Comparison of ENCODE assay signal across 8 cellular contexts in genomic region chr5:180802325-180803180, GRCh38. TPM values are rescaled to one million over a fixed set of nuclear protein-coding genes. Genes with fewer than 3 reads are reported as not detected.
A peak's percentile ranks its signal among the peaks of the same experiment; 100 is the strongest.
DNase-seq lines count a peak whose midpoint lies in the region; ATAC-seq and TF ChIP-seq lines count a peak whose summit lies in the region.

Gene MGAT1 (minus strand): TSS chr5:180802806. CDS start chr5:180792971, 9,835 bp downstream.

- 0 to 1% methylated on average over 6 to 33 of the region's 87 CpGs for WGBS in upper lobe of left lung, 2 donors

- H3K4me1 ChIP-seq in adipocyte (ENCODE audit: control insufficient read depth, insufficient read depth, low read length) (peaks cover 81% of the 10 kb centered on the region), upper lobe of left lung (peaks cover 87 to 92% (median 90%) of the 10 kb centered on the region in 4 donors)

- H3K36me3 ChIP-seq in adipocyte (ENCODE audit: control insufficient read depth, insufficient read depth, low read length, severe bottlenecking): peaks cover 7% of the 10 kb centered on the region
- peaks cover 0 to 7% (median 0%) of the 10 kb centered on the region in 4 donors for H3K36me3 ChIP-seq in upper lobe of left lung

- peak; percentile 43 to 95 (median 80) for TF ChIP-seq POLR2A in upper lobe of left lung (IDR thresholded peaks at IDR 0.05)

- peak in 1 of 4 donors; percentile 29 for TF ChIP-seq EP300 in upper lobe of left lung (IDR thresholded peaks at IDR 0.05)

- intact Hi-C loops in cardiac septum (cut with DNase I): loop anchor here (1.0 kb wide), 1 partner anchor 8 kb away; no protein-coding TSS in a partner anchor
- intact Hi-C loops in posterior vena cava (cut with DNase I): no loop called here

- TF ChIP-seq CTCF in upper lobe of left lung (IDR thresholded peaks at IDR 0.05): peak in 2 of 6 experiments; percentile 9 to 25

- H3K9ac ChIP-seq in adipocyte (ENCODE audit: low read length): peak within 1 kb of the TSS; percentile 100

- H3K27ac ChIP-seq in upper lobe of left lung: peak within 1 kb of the TSS; percentile 98 to 99 (median 99)

- ATAC-seq in GM21423 (IDR thresholded peaks at IDR 0.05; ENCODE audit: unreplicated experiment) (peak; percentile 39), upper lobe of left lung (ENCODE audit: low FRiP score in 2 of 2) (peak; percentile 78 to 95)

- peak; percentile 93 for DNase-seq in D341Med (ENCODE audit: low spot score)
- DNase-seq in HuH-7.5 (ENCODE audit: low spot score): peak; percentile 90
- peak; percentile 49 to 85 for DNase-seq in SW 1271 (lab: John Stamatoyannopoulos, UW)
- peak; percentile 97 for DNase-seq in adipocyte (ENCODE audit: low read depth)
- peak; percentile 95 for DNase-seq in cardiac septum (ENCODE audit: low spot score)
- peak; percentile 97 for DNase-seq in posterior vena cava (ENCODE audit: low spot score)
- peak; percentile 93 to 97 for DNase-seq in upper lobe of left lung

- H3K9me3 ChIP-seq in adipocyte (ENCODE audit: control insufficient read depth, low read length) (no peaks in the 10 kb centered on the region), upper lobe of left lung (no peaks in the 10 kb centered on the region)

- H3K27me3 ChIP-seq in adipocyte (replicated peaks; ENCODE audit: control insufficient read depth, insufficient read depth, low read length) (no peaks in the 10 kb centered on the region), upper lobe of left lung (no peaks in the 10 kb centered on the region)

- H3K4me3 ChIP-seq in adipocyte (ENCODE audit: low read length): peak within 1 kb of the TSS; percentile 98
- H3K4me3 ChIP-seq in upper lobe of left lung: peak within 1 kb of the TSS; percentile 69 to 95 (median 84)

RNA-seq across cellular contexts. Expression of gene MGAT1, which starts in this region (rescaled TPM):
- total RNA-seq in cardiac septum (66.0 TPM), posterior vena cava (100 to 1,000 TPM; 150 to 160 TPM), upper lobe of left lung (100 to 1,000 TPM; 148 to 392 (median 277) TPM)

Comparison
In these comparisons a context has a peak if more than half of its experiments do, and no peak if none do; other contexts are left out.
1. Peak in every context shown above with its lines: DNase-seq, ATAC-seq, H3K4me3 ChIP-seq and H3K27ac ChIP-seq.